ENCODE assay signal across 12 cellular contexts in the genomic region with DNA sequence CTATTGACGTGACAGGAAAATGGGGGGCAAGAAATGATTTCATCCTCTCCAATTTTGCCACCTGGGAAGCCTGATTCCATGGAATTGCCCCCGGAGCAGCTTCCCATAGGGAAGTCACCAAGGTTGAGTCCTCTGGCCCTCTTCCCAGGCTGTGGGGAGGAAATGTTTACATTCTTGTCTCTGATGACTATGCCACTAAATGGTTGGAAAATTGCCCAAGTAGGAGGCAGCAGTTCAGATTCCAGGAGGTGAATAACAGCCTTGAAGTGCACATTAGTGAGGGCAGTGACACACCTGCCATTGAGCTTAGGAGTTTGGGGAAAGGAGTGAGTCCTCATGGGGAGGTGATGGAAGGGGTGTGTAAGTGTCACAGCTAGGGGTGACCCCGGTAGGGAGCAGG.
DNase-seq lines count a peak whose midpoint lies in the region; ATAC-seq and TF ChIP-seq lines count a peak whose summit lies in the region.
"Had no signal": no experiment of that assay in that cellular context is flagged by ENCODE, and none has a peak within 500 bp of the region (broad histone marks: within the 10 kb centered on the region; RNA-seq: fewer than 3 reads in every experiment).

No MANE protein-coding gene starts in this region.

- peaks cover 0 to 11% (median 11%) of the 10 kb centered on the region in 5 donors for H3K9me3 Mint-ChIP-seq in CD8-positive, alpha-beta memory T cell
- peaks cover 26% of the 10 kb centered on the region for H3K9me3 Mint-ChIP-seq in osteocyte (ENCODE audit: unreplicated experiment)
- H3K9me3 Mint-ChIP-seq: activated CD4-positive, alpha-beta memory T cell treated with anti-CD3 and anti-CD28 coated beads, Interleukin-2, amount 10 ng/mL, durations not matched to agents 7 days and 5 days had no signal

- H3K4me3 ChIP-seq in LNCaP clone FGC (ENCODE audit: low read depth, low read length) (no peak overlapping the region), epithelial cell of proximal tubule (ENCODE audit: low read depth, low read length) (no peak overlapping the region), tibial artery (no peak overlapping the region)
- H3K4me3 ChIP-seq in CD8-positive, alpha-beta memory T cell (ENCODE audit: low read length) = no peak overlapping the region
- H3K4me3 ChIP-seq: A549 had no signal

- H3K36me3 ChIP-seq in tibial artery = no peaks in the 10 kb centered on the region
- H3K36me3 ChIP-seq in CD8-positive, alpha-beta memory T cell (ENCODE audit: insufficient read depth, low read length) = no peaks in the 10 kb centered on the region

- H3K4me1 Mint-ChIP-seq in CD8-positive, alpha-beta memory T cell = no peaks in the 10 kb centered on the region
- no peaks in the 10 kb centered on the region for H3K4me1 Mint-ChIP-seq in osteocyte (ENCODE audit: unreplicated experiment)
- H3K4me1 Mint-ChIP-seq: activated CD4-positive, alpha-beta memory T cell treated with anti-CD3 and anti-CD28 coated beads, Interleukin-2, amount 10 ng/mL, durations not matched to agents 7 days and 5 days had no signal

- DNase-seq in A172 (ENCODE audit: low spot score) (peak; percentile 68), LNCaP clone FGC (ENCODE audit: low read depth) (peak; percentile 62), NCI-H510A (lab: John Stamatoyannopoulos, UW) (peak; percentile 19), epithelial cell of proximal tubule (ENCODE audit: low read depth) (peak; percentile 63), tibial artery (no peak), osteocyte (ENCODE audit: extremely low spot score, unreplicated experiment) (no peak)
- no peak for DNase-seq in CD8-positive, alpha-beta memory T cell
- DNase-seq: activated CD4-positive, alpha-beta memory T cell treated with anti-CD3 and anti-CD28 coated beads, Interleukin-2, amount 10 ng/mL, durations not matched to agents 7 days and 5 days; amygdala; Kasumi-1 had no signal

- POLR2A ChIA-PET in CD8-positive, alpha-beta memory T cell (lab: Charles Lee) = no interaction called here

- no peaks in the 10 kb centered on the region for H3K27me3 Mint-ChIP-seq in CD8-positive, alpha-beta memory T cell
- H3K27me3 Mint-ChIP-seq in osteocyte (ENCODE audit: unreplicated experiment) = no peaks in the 10 kb centered on the region
- H3K27me3 Mint-ChIP-seq: activated CD4-positive, alpha-beta memory T cell treated with anti-CD3 and anti-CD28 coated beads, Interleukin-2, amount 10 ng/mL, durations not matched to agents 7 days and 5 days had no signal

- ATAC-seq in GM19328 (IDR thresholded peaks at IDR 0.05; ENCODE audit: unreplicated experiment) = no peak
- ATAC-seq: A549 had no signal

- no peaks in the 10 kb centered on the region for H3K9me3 ChIP-seq in tibial artery
- no peaks in the 10 kb centered on the region for H3K9me3 ChIP-seq in CD8-positive, alpha-beta memory T cell (ENCODE audit: low read length)
- H3K9me3 ChIP-seq: A549 had no signal

- H3K27ac Mint-ChIP-seq in CD8-positive, alpha-beta memory T cell = no peak overlapping the region
- no peak overlapping the region for H3K27ac Mint-ChIP-seq in osteocyte (ENCODE audit: unreplicated experiment)
- H3K27ac Mint-ChIP-seq: activated CD4-positive, alpha-beta memory T cell treated with anti-CD3 and anti-CD28 coated beads, Interleukin-2, amount 10 ng/mL, durations not matched to agents 7 days and 5 days had no signal

- CTCF ChIA-PET in CD8-positive, alpha-beta memory T cell (lab: Charles Lee) = no interaction called here

- H3K4me1 ChIP-seq in tibial artery = no peaks in the 10 kb centered on the region
- H3K4me1 ChIP-seq in CD8-positive, alpha-beta memory T cell (ENCODE audit: insufficient read depth, low read length) = no peaks in the 10 kb centered on the region
- H3K4me1 ChIP-seq: A549 had no signal

- no peaks in the 10 kb centered on the region for H3K36me3 Mint-ChIP-seq in CD8-positive, alpha-beta memory T cell
- no peaks in the 10 kb centered on the region for H3K36me3 Mint-ChIP-seq in osteocyte (ENCODE audit: unreplicated experiment)

- TF ChIP-seq CTCF in LNCaP clone FGC (IDR thresholded peaks at IDR 0.05; ENCODE audit: control insufficient read depth, extremely low read depth, insufficient read depth) = no peak
- no peak for TF ChIP-seq CTCF in epithelial cell of proximal tubule (conservative IDR thresholded peaks at IDR 0.05; ENCODE audit: low read depth, low read length)
- no peak for TF ChIP-seq CTCF in tibial artery (IDR thresholded peaks at IDR 0.05)
- no peak for TF ChIP-seq CTCF in osteocyte (IDR thresholded peaks at IDR 0.05)

- H3K27me3 ChIP-seq in tibial artery = no peaks in the 10 kb centered on the region
- H3K27me3 ChIP-seq in CD8-positive, alpha-beta memory T cell (ENCODE audit: insufficient read depth, low read length, poor library complexity, severe bottlenecking) = no peaks in the 10 kb centered on the region

- H3K4me3 Mint-ChIP-seq in CD8-positive, alpha-beta memory T cell = no peak overlapping the region
- no peak overlapping the region for H3K4me3 Mint-ChIP-seq in osteocyte (ENCODE audit: unreplicated experiment)
- H3K4me3 Mint-ChIP-seq: activated CD4-positive, alpha-beta memory T cell treated with anti-CD3 and anti-CD28 coated beads, Interleukin-2, amount 10 ng/mL, durations not matched to agents 7 days and 5 days had no signal

- intact Hi-C loops in tibial artery (cut with DNase I; ENCODE audit: low total_unique reads) = no loop called here

- H3K27ac ChIP-seq in tibial artery = no peak overlapping the region
- H3K27ac ChIP-seq in CD8-positive, alpha-beta memory T cell (ENCODE audit: low read depth, low read length) = no peak overlapping the region
- H3K27ac ChIP-seq: A549 had no signal

Comparison
In these comparisons a context has a peak if more than half of its experiments do, and no peak if none do; other contexts are left out.
1. DNase-seq: peak in A172 (single experiment), LNCaP clone FGC (single experiment), NCI-H510A (single experiment) and epithelial cell of proximal tubule (single experiment); none in tibial artery (0 of 2), CD8-positive, alpha-beta memory T cell (0 of 5) and osteocyte (single experiment).